11 cellular contexts compared by ENCODE assay signal in the genomic region with DNA sequence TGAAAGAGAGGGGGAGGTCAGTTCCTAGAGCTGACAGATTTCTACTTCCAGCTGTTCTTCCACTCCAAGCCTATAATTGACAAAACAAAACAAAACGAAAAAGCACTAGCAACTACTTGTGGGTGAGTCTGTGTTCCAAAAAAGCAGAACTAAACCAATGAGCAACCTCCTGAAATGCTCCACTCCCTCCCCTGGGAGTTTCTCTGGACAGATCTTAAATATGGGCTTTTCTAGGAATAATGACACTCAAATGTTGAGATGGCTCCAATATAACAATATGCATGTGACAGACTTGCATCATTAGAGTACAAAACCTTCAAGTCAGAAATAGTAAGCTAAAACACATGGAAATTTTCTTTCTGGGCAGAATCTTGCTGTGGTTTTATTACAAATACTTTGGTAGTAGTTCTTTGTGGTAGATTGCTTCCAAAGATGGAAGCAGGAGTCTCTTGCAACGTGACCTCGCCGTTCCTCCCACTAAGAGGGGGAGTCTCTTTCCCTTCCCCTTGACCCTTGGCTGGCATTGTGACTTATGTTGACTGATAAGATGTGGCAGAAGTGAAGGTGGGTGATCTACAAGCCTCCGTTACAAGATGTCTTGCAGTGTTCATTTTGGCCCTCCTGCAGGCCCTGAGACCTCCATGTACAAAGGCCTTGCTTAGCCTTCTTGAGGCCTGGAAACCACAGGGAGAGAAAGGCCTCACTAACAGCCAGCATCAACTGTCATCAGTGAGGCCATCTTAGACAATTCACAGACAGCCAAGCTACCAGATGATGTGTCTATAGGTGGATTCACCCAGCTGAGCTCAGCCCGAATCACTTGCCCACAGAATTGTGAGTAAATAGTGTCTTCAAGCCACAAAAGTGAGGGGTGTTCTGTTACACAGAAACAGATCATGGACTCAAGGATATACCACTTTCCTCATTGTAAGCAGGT.
A peak's percentile ranks its signal among the peaks of the same experiment; 100 is the strongest.
DNase-seq lines count a peak whose midpoint lies in the region; ATAC-seq and TF ChIP-seq lines count a peak whose summit lies in the region.
"Had no signal": no experiment of that assay in that cellular context is flagged by ENCODE, and none has a peak within 500 bp of the region (broad histone marks: within the 10 kb centered on the region; RNA-seq: fewer than 3 reads in every experiment).

No MANE protein-coding gene starts in this region.

- ATAC-seq in HG03571 (IDR thresholded peaks at IDR 0.05; ENCODE audit: unreplicated experiment) = no peak

- no peaks in the 10 kb centered on the region for H3K27me3 ChIP-seq in Peyer's patch

- H3K9me3 ChIP-seq in Peyer's patch = no peaks in the 10 kb centered on the region

- peak overlapping the region; percentile 70 for H3K27ac Mint-ChIP-seq in stimulated activated naive CD8-positive, alpha-beta T cell treated with anti-CD3 and anti-CD28 coated beads, Interleukin-15, Interleukin-2, amounts not matched to agents 100 ng/mL and 50 ng/mL, for 24 hours

- H3K36me3 ChIP-seq in Peyer's patch = no peaks in the 10 kb centered on the region

- TF ChIP-seq POLR2A in Peyer's patch (IDR thresholded peaks at IDR 0.05) = no peak

- peaks cover 40% of the 10 kb centered on the region for H3K4me1 Mint-ChIP-seq in stimulated activated naive CD8-positive, alpha-beta T cell treated with anti-CD3 and anti-CD28 coated beads, Interleukin-15, Interleukin-2, amounts not matched to agents 100 ng/mL and 50 ng/mL, for 24 hours (ENCODE audit: low read depth)

- H3K36me3 Mint-ChIP-seq in stimulated activated naive CD8-positive, alpha-beta T cell treated with anti-CD3 and anti-CD28 coated beads, Interleukin-15, Interleukin-2, amounts not matched to agents 100 ng/mL and 50 ng/mL, for 24 hours (ENCODE audit: low read depth) = no peaks in the 10 kb centered on the region

- no peak for TF ChIP-seq CTCF in Peyer's patch (IDR thresholded peaks at IDR 0.05)

- H3K27ac ChIP-seq in Peyer's patch = peak overlapping the region in 3 of 4 donors; percentile 18 to 66 (median 65)

- peaks cover 0 to 3% (median 0%) of the 10 kb centered on the region in 4 donors for H3K4me1 ChIP-seq in Peyer's patch

- H3K4me3 Mint-ChIP-seq in stimulated activated naive CD8-positive, alpha-beta T cell treated with anti-CD3 and anti-CD28 coated beads, Interleukin-15, Interleukin-2, amounts not matched to agents 100 ng/mL and 50 ng/mL, for 24 hours = no peak overlapping the region

- H3K4me3 ChIP-seq in Peyer's patch = no peak overlapping the region

- peaks cover 4% of the 10 kb centered on the region for H3K9me3 Mint-ChIP-seq in stimulated activated naive CD8-positive, alpha-beta T cell treated with anti-CD3 and anti-CD28 coated beads, Interleukin-15, Interleukin-2, amounts not matched to agents 100 ng/mL and 50 ng/mL, for 24 hours

- no peaks in the 10 kb centered on the region for H3K27me3 Mint-ChIP-seq in stimulated activated naive CD8-positive, alpha-beta T cell treated with anti-CD3 and anti-CD28 coated beads, Interleukin-15, Interleukin-2, amounts not matched to agents 100 ng/mL and 50 ng/mL, for 24 hours

- DNase-seq in SIG-M5 treated with dmso at 0.1 percent for 504 hours (lab: John Stamatoyannopoulos, UW; ENCODE audit: unreplicated experiment) (peak; percentile 65), SIG-M5 (lab: John Stamatoyannopoulos, UW) (no peak), Peyer's patch (no peak), fibroblast of the conjunctiva (ENCODE audit: low read depth) (peak; percentile 43), putamen (ENCODE audit: low spot score) (no peak), NCI-H345 treated with DMSO at 0.1 percent for 48 hours (lab: John Stamatoyannopoulos, UW; ENCODE audit: unreplicated experiment) (no peak)
- DNase-seq: amygdala, Karpas-422, small intestine had no signal

Comparison
In these comparisons a context has a peak if more than half of its experiments do, and no peak if none do; other contexts are left out.
1. DNase-seq: peak in SIG-M5 treated with dmso at 0.1 percent for 504 hours (single experiment) and fibroblast of the conjunctiva (single experiment); none in SIG-M5 (single experiment), Peyer's patch (0 of 3), putamen (single experiment) and NCI-H345 treated with DMSO at 0.1 percent for 48 hours (single experiment).